ENCODE assay signal across 13 cellular contexts in the genomic region with DNA sequence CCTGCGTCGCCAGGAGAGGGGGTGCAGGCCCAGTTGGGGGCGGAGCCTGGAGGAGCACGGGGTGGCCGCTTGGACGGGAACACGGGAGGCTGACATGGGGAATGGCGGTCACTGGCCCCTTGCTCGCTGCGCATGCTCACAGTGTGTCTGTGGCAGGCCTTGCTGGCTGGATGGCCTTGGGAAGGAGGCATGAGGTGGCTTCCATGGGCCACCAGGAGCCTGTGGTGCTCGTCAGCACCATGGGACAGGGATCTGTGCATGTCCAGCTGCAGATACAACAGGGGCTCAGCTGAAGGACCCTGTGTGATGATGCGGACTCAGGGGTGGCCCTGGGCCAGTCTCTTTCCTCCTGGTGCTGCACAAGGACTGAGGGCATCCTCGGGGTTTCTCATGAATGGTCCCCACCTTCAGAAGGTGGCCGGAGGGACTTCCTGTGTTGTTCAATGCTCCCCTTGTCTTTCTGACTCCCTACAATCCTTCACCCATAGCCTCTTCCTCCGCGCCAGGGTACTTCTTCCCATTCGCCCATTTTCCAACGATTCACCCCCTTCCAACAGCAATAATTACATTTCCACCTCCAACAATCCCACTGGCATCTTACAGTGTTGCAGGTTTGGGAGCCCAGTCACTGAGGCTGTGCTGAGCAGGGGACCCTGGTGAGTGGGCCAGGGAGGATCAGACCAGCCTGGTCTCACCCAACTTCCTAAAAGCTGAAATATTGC. TPM values are rescaled to one million over a fixed set of nuclear protein-coding genes. Genes with fewer than 3 reads are reported as not detected.
DNase-seq lines count a peak whose midpoint lies in the region; ATAC-seq, FAIRE-seq and TF ChIP-seq lines count a peak whose summit lies in the region.
"Had no signal": no experiment of that assay in that cellular context is flagged by ENCODE, and none has a peak within 500 bp of the region (broad histone marks: within the 10 kb centered on the region; RNA-seq: fewer than 3 reads in every experiment).

No MANE protein-coding gene starts in this region.

- TF ChIP-seq CTCF in A549 (IDR thresholded peaks at IDR 0.05) (no peak; the same call in 2 of the 3 replicates), Loucy (conservative IDR thresholded peaks at IDR 0.05; ENCODE audit: low read length) (peak; percentile 47), cardiac fibroblast (IDR thresholded peaks at IDR 0.05; ENCODE audit: low read depth, low read length) (peak; percentile 44), RWPE1 (conservative IDR thresholded peaks at IDR 0.05; ENCODE audit: low read depth) (no peak), type B pancreatic cell (conservative IDR thresholded peaks at IDR 0.05) (no peak)

- H3K4me3 Mint-ChIP-seq in CD4-positive, alpha-beta memory T cell = peak overlapping the region in 2 of 8 donors; percentile 6 to 57
- H3K4me3 Mint-ChIP-seq in type B pancreatic cell = no peak overlapping the region

- H3K4me2 ChIP-seq in A549 = peak overlapping the region; percentile 32; the same call in 1 of the 3 replicates
- H3K4me2 ChIP-seq in Loucy (ENCODE audit: low read depth, low read length, poor library complexity, severe bottlenecking) = no peak overlapping the region

- POLR2A ChIA-PET in A549 (lab: Yijun Ruan, JAX) = no interaction called here
- POLR2A ChIA-PET in CD4-positive, alpha-beta memory T cell (lab: Charles Lee; ENCODE audit: partially characterized antibody) = interaction anchor here (1.5 to 2.0 kb wide), 2 partner anchors 92 to 104 kb away, joined by 4 read pairs; partner anchors contain the start of gene SP110
- POLR2A ChIA-PET in RWPE1 (lab: Yijun Ruan, JAX; ENCODE audit: low non-redundant PET) = no interaction called here

- H3K9ac ChIP-seq in Loucy (ENCODE audit: low read depth, low read length, poor library complexity, severe bottlenecking) = no peak overlapping the region

- TF ChIP-seq EP300 in A549 (IDR thresholded peaks at IDR 0.05) = no peak

- WGBS in A549 (ENCODE audit: missing lambda C conversion rate) = 68% methylated on average over 14 of the region's 18 CpGs

- H3K4me3 ChIP-seq in A549 = no peak overlapping the region
- H3K4me3 ChIP-seq in CD4-positive, alpha-beta memory T cell (ENCODE audit: low read length in 2 of 2) = no peak overlapping the region
- H3K4me3 ChIP-seq in Loucy (ENCODE audit: low read length, poor library complexity, severe bottlenecking) = no peak overlapping the region
- H3K4me3 ChIP-seq in cardiac fibroblast (replicated peaks in 1 of 2; ENCODE audit: low read depth in 2 of 2, low read length in 2 of 2) = no peak overlapping the region
- H3K4me3 ChIP-seq: body of pancreas had no signal

- H3K27ac ChIP-seq in A549 (no peak overlapping the region), RWPE1 (no peak overlapping the region)
- no peak overlapping the region for H3K27ac ChIP-seq in CD4-positive, alpha-beta memory T cell (ENCODE audit: low read depth, low read length)
- H3K27ac ChIP-seq: body of pancreas had no signal

- no peaks in the 10 kb centered on the region for H3K4me1 ChIP-seq in A549
- peaks cover 73% of the 10 kb centered on the region for H3K4me1 ChIP-seq in CD4-positive, alpha-beta memory T cell (ENCODE audit: insufficient read depth, low read length)
- peaks cover 45% of the 10 kb centered on the region for H3K4me1 ChIP-seq in Loucy (ENCODE audit: insufficient read depth, low read length, poor library complexity, severe bottlenecking)

- peak in 1 of 2 experiments; percentile 39; a peak in 1 of 5 replicates for TF ChIP-seq RAD21 in A549 (conservative IDR thresholded peaks at IDR 0.05 in 1 of 2, IDR thresholded peaks at IDR 0.05 in 1 of 2)

- H3K27me3 Mint-ChIP-seq in CD4-positive, alpha-beta memory T cell = no peaks in the 10 kb centered on the region
- H3K27me3 Mint-ChIP-seq in type B pancreatic cell = peaks cover 3% of the 10 kb centered on the region
- H3K27me3 Mint-ChIP-seq: IgD-negative memory B cell had no signal

- H3K36me3 ChIP-seq in CD4-positive, alpha-beta memory T cell (ENCODE audit: insufficient read depth, low read length) = no peaks in the 10 kb centered on the region
- no peaks in the 10 kb centered on the region for H3K36me3 ChIP-seq in Loucy (ENCODE audit: insufficient read depth, low read length)

- TF ChIP-seq POLR2A in A549 (IDR thresholded peaks at IDR 0.05; ENCODE audit: low read length) = no peak

- H3K27ac Mint-ChIP-seq in CD4-positive, alpha-beta memory T cell = peak overlapping the region in 5 of 7 donors; percentile 18 to 90 (median 32)
- no peak overlapping the region for H3K27ac Mint-ChIP-seq in type B pancreatic cell

- no peaks in the 10 kb centered on the region for H4K20me1 ChIP-seq in Loucy (ENCODE audit: insufficient read depth, low read length, poor library complexity, severe bottlenecking)

- H3K79me2 ChIP-seq in Loucy (ENCODE audit: insufficient read depth, low read length) = peaks cover 21% of the 10 kb centered on the region

- no peaks in the 10 kb centered on the region for H3K9me3 ChIP-seq in A549
- no peaks in the 10 kb centered on the region for H3K9me3 ChIP-seq in CD4-positive, alpha-beta memory T cell (ENCODE audit: control insufficient read depth in 1 of 2, low read length in 2 of 2)
- no peaks in the 10 kb centered on the region for H3K9me3 ChIP-seq in Loucy (ENCODE audit: insufficient read depth, low read depth, low read length)
- H3K9me3 ChIP-seq: body of pancreas had no signal

- H3K4me1 Mint-ChIP-seq in CD4-positive, alpha-beta memory T cell = peaks cover 42 to 90% (median 74%) of the 10 kb centered on the region in 4 donors
- peaks cover 7% of the 10 kb centered on the region for H3K4me1 Mint-ChIP-seq in type B pancreatic cell (ENCODE audit: unreplicated experiment)

- peaks cover 8 to 9% of the 10 kb centered on the region in 2 donors for H3K36me3 Mint-ChIP-seq in CD4-positive, alpha-beta memory T cell
- no peaks in the 10 kb centered on the region for H3K36me3 Mint-ChIP-seq in type B pancreatic cell

- CTCF ChIA-PET in A549 (lab: Yijun Ruan, JAX) (interaction anchor here (0.6 kb wide), 1 partner anchor 1002 kb away, joined by 3 read pairs; no protein-coding TSS in a partner anchor), RWPE1 (lab: Yijun Ruan, JAX) (no interaction called here)
- CTCF ChIA-PET in CD4-positive, alpha-beta memory T cell (lab: Charles Lee; ENCODE audit: partially characterized antibody) = interaction anchor here (1.0 to 1.9 kb wide), 3 partner anchors 9 to 38 kb away, joined by 4 to 6 read pairs (median 5); no protein-coding TSS in a partner anchor

- peaks cover 6% of the 10 kb centered on the region; the same call in 1 of the 2 replicates for H3F3A ChIP-seq in Loucy (ENCODE audit: low read depth)

- ATAC-seq in A549 (peak; percentile 44 to 90; a peak in 3 of 6 replicates), HG02938 (IDR thresholded peaks at IDR 0.05; ENCODE audit: unreplicated experiment) (no peak)
- ATAC-seq: body of pancreas had no signal

- peak; percentile 45 to 58 for DNase-seq in A549 (ENCODE audit: low read depth in 1 of 2, low spot score in 1 of 2)
- DNase-seq in CD4-positive, alpha-beta memory T cell = no peak
- DNase-seq in cardiac fibroblast (ENCODE audit: low read depth in 2 of 2) = no peak
- DNase-seq in RWPE1 (ENCODE audit: low spot score) = no peak
- DNase-seq in SHP77 (lab: John Stamatoyannopoulos, UW) = no peak
- no peak for DNase-seq in type B pancreatic cell (ENCODE audit: extremely low spot score, unreplicated experiment)
- DNase-seq: body of pancreas, NCI-H226, right cardiac atrium, SW 1271 had no signal

- H3K27me3 ChIP-seq in CD4-positive, alpha-beta memory T cell (ENCODE audit: insufficient read depth, low read length) = no peaks in the 10 kb centered on the region
- H3K27me3 ChIP-seq in Loucy (ENCODE audit: insufficient read depth, low read length, poor library complexity, severe bottlenecking) = no peaks in the 10 kb centered on the region
- H3K27me3 ChIP-seq: body of pancreas had no signal

- FAIRE-seq in A549 (lab: Jason Lieb, UNC) = no peak

- intact Hi-C loops in CD4-positive, alpha-beta memory T cell (cut with micrococcal nuclease) = loop anchor here (10.0 kb wide), 1 partner anchor 399 kb away; the partner anchor contains the start of genes FBXO36 and TRIP12

- H3K9me3 Mint-ChIP-seq in CD4-positive, alpha-beta memory T cell = peaks cover 0 to 3% (median 0%) of the 10 kb centered on the region in 8 donors
- H3K9me3 Mint-ChIP-seq in type B pancreatic cell = peaks cover 6% of the 10 kb centered on the region
- H3K9me3 Mint-ChIP-seq: IgD-negative memory B cell had no signal

- H2AFZ ChIP-seq in Loucy (ENCODE audit: low read length) = no peak overlapping the region

- H3K9me2 ChIP-seq in Loucy (replicated peaks; ENCODE audit: low read depth, low read length) = no peaks in the 10 kb centered on the region

TF ChIP-seq in A549, 52 proteins besides CTCF, POLR2A, EP300 and RAD21:
- TF ChIP-seq JUNB (IDR thresholded peaks at IDR 0.05) = no peak
- TF ChIP-seq SMC3 (IDR thresholded peaks at IDR 0.05) = 0 out of 3 replicates have a peak, but pooled peaks have one; percentile 21

RNA-seq across cellular contexts. Expression of gene SP140L, which starts 3.4 kb away (rescaled TPM):
- polyA plus RNA-seq in A549 (2011; rRNA removed) (1.7 and 1.9 TPM in 2 replicates), A549 (2017; fragmentation: RNase III; extraction: RNeasy Plus Mini Kit Qiagen cat#74134 plus additional on column Dnase treatment) (2.5 to 3.5 TPM (median 3.2 TPM) in 3 replicates)
- polyA plus RNA-seq in A549 (2012; cell fraction: cytosol; rRNA removed) = 0.61 and 0.66 TPM in 2 replicates
- 1.4 and 2.3 TPM in 2 replicates for polyA plus RNA-seq in A549 (2012; cell fraction: nucleus; rRNA removed)
- polyA minus RNA-seq in A549 (2011; rRNA and poly(A)+ RNA removed) = 0.95 and 1.4 TPM in 2 replicates
- 100 to 1,000 TPM in 1 of 2 experiments, 10 to 100 TPM in 1; 98.6 to 102 TPM for total RNA-seq in CD4-positive, alpha-beta memory T cell
- 10 to 100 TPM; 24.1 to 37.2 TPM for polyA plus RNA-seq in CD4-positive, alpha-beta memory T cell
- 6.6 and 13.7 TPM in 2 replicates for total RNA-seq in type B pancreatic cell (ENCODE audit: low replicate concordance)

Comparison
In these comparisons a context has a peak if more than half of its experiments do, and no peak if none do; other contexts are left out.
1. DNase-seq: peak in A549 (2 of 2); none in CD4-positive, alpha-beta memory T cell (0 of 5), cardiac fibroblast (0 of 2), RWPE1 (single experiment), SHP77 (0 of 2) and type B pancreatic cell (single experiment).
2. CTCF ChIP-seq: peak in Loucy (single experiment) and cardiac fibroblast (single experiment); none in A549 (single experiment), RWPE1 (single experiment) and type B pancreatic cell (single experiment).